20 cellular contexts compared by ENCODE assay signal in genomic region chr5:36631575-36632362, GRCh38. TPM values are rescaled to one million over a fixed set of nuclear protein-coding genes. Genes with fewer than 3 reads are reported as not detected.
"Had no signal": no experiment of that assay in that cellular context is flagged by ENCODE, and none has a peak within 500 bp of the region (broad histone marks: within the 10 kb centered on the region; RNA-seq: fewer than 3 reads in every experiment).

No MANE protein-coding gene starts in this region.

- H3K4me3 ChIP-seq: adrenal gland, esophagus muscularis mucosa, hepatocyte, lung, stomach, tibial artery, uterus had no signal

- H3K9me3 ChIP-seq: esophagus muscularis mucosa, SK-N-SH, stomach, tibial artery, uterus had no signal

- H3K4me3 Mint-ChIP-seq: activated CD4-positive, alpha-beta memory T cell treated with anti-CD3 and anti-CD28 coated beads, Interleukin-2, amount 10 ng/mL, durations not matched to agents 7 days and 5 days; activated CD8-positive, alpha-beta memory T cell treated with anti-CD3 and anti-CD28 coated beads, Interleukin-2, amount 10 ng/mL, durations not matched to agents 7 days and 5 days; activated naive CD4-positive, alpha-beta T cell treated with anti-CD3 and anti-CD28 coated beads, Interleukin-2, amount 10 ng/mL, durations not matched to agents 7 days and 5 days; natural killer cell treated with Interleukin-12 subunit alpha and Interleukin-12 subunit beta and Interleukin-15 and Interleukin-18, amount 100 ng/mL, for 72 hours; T-helper 2 cell treated with Interferon-gamma antibody and Interleukin-4, amounts not matched to agents 5 μg/mL and 100 μg/mL, for 36 hours; WTC11 had no signal

- H3K9ac ChIP-seq: SK-N-SH had no signal

- ATAC-seq: activated CD8-positive, alpha-beta memory T cell treated with anti-CD3 and anti-CD28 coated beads, Interleukin-2, amount 10 ng/mL, durations not matched to agents 7 days and 5 days; natural killer cell treated with Interleukin-12 subunit alpha and Interleukin-12 subunit beta and Interleukin-15 and Interleukin-18, amount 100 ng/mL, for 72 hours; WTC11 had no signal

- H3K9me2 ChIP-seq: SK-N-SH had no signal

- H3K4me1 ChIP-seq: adrenal gland, stomach, uterus had no signal

- DNase-seq: activated CD4-positive, alpha-beta memory T cell treated with anti-CD3 and anti-CD28 coated beads, Interleukin-2, amount 10 ng/mL, durations not matched to agents 7 days and 5 days; activated CD4-positive, alpha-beta T cell treated with anti-CD3 and anti-CD28 coated beads for 4 hours; activated CD8-positive, alpha-beta memory T cell treated with anti-CD3 and anti-CD28 coated beads, Interleukin-2, amount 10 ng/mL, durations not matched to agents 7 days and 5 days; activated naive CD4-positive, alpha-beta T cell treated with anti-CD3 and anti-CD28 coated beads, Interleukin-2, amount 10 ng/mL, durations not matched to agents 7 days and 5 days; activated T-cell treated with anti-CD3 and anti-CD28 coated beads, Interleukin-2, amount 50 U/mL, for 1 hour; adrenal gland; effector CD8-positive, alpha-beta T cell; SK-N-SH; stimulated activated CD8-positive, alpha-beta memory T cell treated with anti-CD3 and anti-CD28 coated beads, Interleukin-4, amount 100 ng/mL, for 48 hours; stomach; tibial artery; uterus had no signal

- H3K27me3 ChIP-seq: adrenal gland, esophagus muscularis mucosa, hepatocyte, tibial artery, uterus had no signal

- H3K79me2 ChIP-seq: hepatocyte had no signal

- H3K36me3 Mint-ChIP-seq: activated CD8-positive, alpha-beta memory T cell treated with anti-CD3 and anti-CD28 coated beads, Interleukin-2, amount 10 ng/mL, durations not matched to agents 7 days and 5 days; activated naive CD4-positive, alpha-beta T cell treated with anti-CD3 and anti-CD28 coated beads, Interleukin-2, amount 10 ng/mL, durations not matched to agents 7 days and 5 days; natural killer cell treated with Interleukin-12 subunit alpha and Interleukin-12 subunit beta and Interleukin-15 and Interleukin-18, amount 100 ng/mL, for 72 hours had no signal

- H2AFZ ChIP-seq: hepatocyte had no signal

- H3K4me1 Mint-ChIP-seq: activated CD4-positive, alpha-beta memory T cell treated with anti-CD3 and anti-CD28 coated beads, Interleukin-2, amount 10 ng/mL, durations not matched to agents 7 days and 5 days; activated CD8-positive, alpha-beta memory T cell treated with anti-CD3 and anti-CD28 coated beads, Interleukin-2, amount 10 ng/mL, durations not matched to agents 7 days and 5 days; activated naive CD4-positive, alpha-beta T cell treated with anti-CD3 and anti-CD28 coated beads, Interleukin-2, amount 10 ng/mL, durations not matched to agents 7 days and 5 days had no signal

- H3K9me3 Mint-ChIP-seq: activated CD4-positive, alpha-beta memory T cell treated with anti-CD3 and anti-CD28 coated beads, Interleukin-2, amount 10 ng/mL, durations not matched to agents 7 days and 5 days; activated naive CD4-positive, alpha-beta T cell treated with anti-CD3 and anti-CD28 coated beads, Interleukin-2, amount 10 ng/mL, durations not matched to agents 7 days and 5 days; natural killer cell treated with Interleukin-12 subunit alpha and Interleukin-12 subunit beta and Interleukin-15 and Interleukin-18, amount 100 ng/mL, for 72 hours; T-helper 2 cell treated with Interferon-gamma antibody and Interleukin-4, amounts not matched to agents 5 μg/mL and 100 μg/mL, for 36 hours; WTC11 had no signal

- H3K27ac ChIP-seq: adrenal gland, esophagus muscularis mucosa, hepatocyte, stomach, tibial artery, uterus had no signal

- H3K36me3 ChIP-seq: adrenal gland, esophagus muscularis mucosa, stomach, tibial artery, uterus had no signal

- H3K27ac Mint-ChIP-seq: activated CD4-positive, alpha-beta memory T cell treated with anti-CD3 and anti-CD28 coated beads, Interleukin-2, amount 10 ng/mL, durations not matched to agents 7 days and 5 days; activated CD8-positive, alpha-beta memory T cell treated with anti-CD3 and anti-CD28 coated beads, Interleukin-2, amount 10 ng/mL, durations not matched to agents 7 days and 5 days; activated naive CD4-positive, alpha-beta T cell treated with anti-CD3 and anti-CD28 coated beads, Interleukin-2, amount 10 ng/mL, durations not matched to agents 7 days and 5 days; natural killer cell treated with Interleukin-12 subunit alpha and Interleukin-12 subunit beta and Interleukin-15 and Interleukin-18, amount 100 ng/mL, for 72 hours; T-helper 2 cell treated with Interferon-gamma antibody and Interleukin-4, amounts not matched to agents 5 μg/mL and 100 μg/mL, for 36 hours; WTC11 had no signal

- H3K4me2 ChIP-seq: hepatocyte, SK-N-SH had no signal

RNA-seq across cellular contexts. Expression of gene SLC1A3, which starts 25.4 kb away (rescaled TPM):
- total RNA-seq: activated CD4-positive, alpha-beta memory T cell treated with anti-CD3 and anti-CD28 coated beads, Interleukin-2, amount 10 ng/mL, durations not matched to agents 7 days and 5 days; activated CD8-positive, alpha-beta memory T cell treated with anti-CD3 and anti-CD28 coated beads, Interleukin-2, amount 10 ng/mL, durations not matched to agents 7 days and 5 days; endothelial cell of umbilical vein; glomerular endothelial cell had no signal
